Comparison of ENCODE assay signal across 11 cellular contexts in the genomic region with DNA sequence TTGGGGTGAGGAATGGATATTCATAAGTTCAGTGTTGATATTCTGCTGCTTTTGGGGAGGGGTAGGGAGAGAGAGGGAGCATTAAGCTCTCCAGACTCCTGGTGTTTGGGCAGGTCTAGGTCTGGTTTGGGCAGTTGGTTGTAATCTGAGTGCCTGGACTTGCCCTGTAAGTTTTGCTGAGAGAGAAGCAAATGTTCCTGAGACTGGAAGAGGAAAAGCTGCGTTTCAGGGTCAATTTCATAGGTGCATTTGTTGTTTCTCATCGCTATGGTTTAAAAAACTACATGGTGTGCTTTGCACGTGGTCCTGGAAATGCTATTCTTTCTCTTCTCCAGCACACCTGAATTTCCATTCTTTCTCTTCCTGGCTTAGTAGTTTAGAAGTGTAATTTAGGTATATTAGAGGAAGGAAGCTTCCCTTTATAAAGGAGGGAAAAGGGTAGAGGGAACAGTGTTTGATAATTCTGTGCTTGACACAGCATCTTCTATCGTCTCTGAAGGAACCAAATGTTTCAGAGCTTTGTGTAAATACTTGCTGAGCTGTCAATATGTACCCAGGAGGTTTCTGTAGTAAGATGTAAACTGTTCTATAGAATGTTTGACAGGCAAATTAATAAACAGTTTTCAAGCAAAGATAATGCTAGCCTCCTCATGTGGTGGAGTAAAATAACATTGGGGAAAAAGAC. TPM values are rescaled to one million over a fixed set of nuclear protein-coding genes. Genes with fewer than 3 reads are reported as not detected.
DNase-seq lines count a peak whose midpoint lies in the region; ATAC-seq and TF ChIP-seq lines count a peak whose summit lies in the region.
"Had no signal": no experiment of that assay in that cellular context is flagged by ENCODE, and none has a peak within 500 bp of the region (broad histone marks: within the 10 kb centered on the region; RNA-seq: fewer than 3 reads in every experiment).

No MANE protein-coding gene starts in this region.

- peak overlapping the region; percentile 96 for H3K9ac ChIP-seq in Loucy (ENCODE audit: low read depth, low read length, poor library complexity, severe bottlenecking)
- H3K9ac ChIP-seq in mesenchymal stem cell (ENCODE audit: low read length) = no peak overlapping the region

- H3K23ac ChIP-seq in mesenchymal stem cell (ENCODE audit: low read length in 2 of 2) = no peak overlapping the region

- no peaks in the 10 kb centered on the region for H3K27me3 Mint-ChIP-seq in CD4-positive, alpha-beta T cell
- H3K27me3 Mint-ChIP-seq: naive B cell had no signal

- no peak overlapping the region for H3K18ac ChIP-seq in mesenchymal stem cell (ENCODE audit: low read depth in 1 of 2, low read length in 2 of 2)

- H2BK5ac ChIP-seq in mesenchymal stem cell (ENCODE audit: low read depth, low read length, poor library complexity, severe bottlenecking) = no peak overlapping the region

- no peak overlapping the region for H2AK5ac ChIP-seq in mesenchymal stem cell (ENCODE audit: low read length, severe bottlenecking)

- ATAC-seq in CD4-positive, alpha-beta T cell (ENCODE audit: poor library complexity) = no peak
- no peak for ATAC-seq in psoas muscle
- no peak for ATAC-seq in omental fat pad (ENCODE audit: low FRiP score)

- no peaks in the 10 kb centered on the region for H3F3A ChIP-seq in Loucy (ENCODE audit: low read depth)

- peaks cover 83% of the 10 kb centered on the region for H3K4me1 ChIP-seq in Loucy (ENCODE audit: insufficient read depth, low read length, poor library complexity, severe bottlenecking)
- H3K4me1 ChIP-seq in psoas muscle = peaks cover 80% of the 10 kb centered on the region
- H3K4me1 ChIP-seq in mesenchymal stem cell (ENCODE audit: control insufficient read depth, insufficient read depth, low read depth, low read length) = peaks cover 13% of the 10 kb centered on the region

- no peak overlapping the region for H3K4ac ChIP-seq in mesenchymal stem cell (ENCODE audit: low read depth in 1 of 2, low read length in 2 of 2)

- H3K14ac ChIP-seq in mesenchymal stem cell (ENCODE audit: low read length in 2 of 2) = no peak overlapping the region

- peaks cover 13% of the 10 kb centered on the region; the same call in 1 of the 2 replicates for H3K36me3 ChIP-seq in Loucy (ENCODE audit: insufficient read depth, low read length)
- H3K36me3 ChIP-seq in psoas muscle (ENCODE audit: insufficient read depth in 1 of 2, low read depth in 1 of 2) = no peaks in the 10 kb centered on the region
- no peaks in the 10 kb centered on the region for H3K36me3 ChIP-seq in mesenchymal stem cell (ENCODE audit: control insufficient read depth in 1 of 2, insufficient read depth in 2 of 2, low read depth in 1 of 2, low read length in 2 of 2)

- H4K91ac ChIP-seq in mesenchymal stem cell (ENCODE audit: low read length) = no peak overlapping the region

- no peaks in the 10 kb centered on the region for H3K27me3 ChIP-seq in CD4-positive, alpha-beta T cell (ENCODE audit: control insufficient read depth, insufficient read depth, low read length)
- H3K27me3 ChIP-seq in Loucy (ENCODE audit: insufficient read depth, low read length, poor library complexity, severe bottlenecking) (peaks cover 3% of the 10 kb centered on the region), psoas muscle (ENCODE audit: insufficient read depth in 3 of 3, low read length in 2 of 3) (no peaks in the 10 kb centered on the region), mesenchymal stem cell (ENCODE audit: control insufficient read depth in 1 of 2, insufficient read depth in 1 of 2, low read length in 2 of 2) (no peaks in the 10 kb centered on the region)

- no peaks in the 10 kb centered on the region for H3K9me3 Mint-ChIP-seq in CD4-positive, alpha-beta T cell
- H3K9me3 Mint-ChIP-seq: activated T-helper 1 cell treated with anti-CD3 and anti-CD28 coated beads, Interleukin-12 subunit alpha, Interleukin-12 subunit beta, Interleukin-2, Interleukin-4 antibody, amounts not matched to agents 30 ng/mL and 10 ng/mL and 1 ng/mL, durations not matched to agents 14 hours and 24 hours and 36 hours; naive B cell had no signal

- peaks cover 100% of the 10 kb centered on the region for H3K79me2 ChIP-seq in Loucy (ENCODE audit: insufficient read depth, low read length)

- H3K9me3 ChIP-seq in CD4-positive, alpha-beta T cell (ENCODE audit: control insufficient read depth, low read length) = no peaks in the 10 kb centered on the region
- no peaks in the 10 kb centered on the region for H3K9me3 ChIP-seq in Loucy (ENCODE audit: insufficient read depth, low read depth, low read length)
- H3K9me3 ChIP-seq in psoas muscle = no peaks in the 10 kb centered on the region
- H3K9me3 ChIP-seq in mesenchymal stem cell (ENCODE audit: control insufficient read depth, low read length) = no peaks in the 10 kb centered on the region

- peaks cover 92% of the 10 kb centered on the region for H4K20me1 ChIP-seq in Loucy (ENCODE audit: insufficient read depth, low read length, poor library complexity, severe bottlenecking)

- H3K79me1 ChIP-seq in mesenchymal stem cell (replicated peaks; ENCODE audit: low read length, poor library complexity, severe bottlenecking) = no peaks in the 10 kb centered on the region

- H2BK15ac ChIP-seq in mesenchymal stem cell (ENCODE audit: low read depth, poor library complexity, severe bottlenecking) = no peak overlapping the region

- POLR2A ChIA-PET in CD4-positive, alpha-beta T cell (lab: Charles Lee) = interaction anchor here (0.7 to 13.4 kb wide), 8 partner anchors 10 to 124 kb away, joined by 3 to 202 read pairs (median 5); no protein-coding TSS in a partner anchor

- H3K9me2 ChIP-seq in Loucy (replicated peaks; ENCODE audit: low read depth, low read length) = no peaks in the 10 kb centered on the region

- no peak for DNase-seq in CD4-positive, alpha-beta T cell
- peak; percentile 74 for DNase-seq in epithelial cell of esophagus (ENCODE audit: low read depth)
- no peak for DNase-seq in psoas muscle
- DNase-seq in HPDE6-E6E7 (ENCODE audit: extremely low spot score) = no peak
- no peak for DNase-seq in mesenchymal stem cell
- DNase-seq in superior temporal gyrus (ENCODE audit: extremely low spot score) = no peak
- no peak for DNase-seq in omental fat pad (ENCODE audit: low spot score)
- DNase-seq: cerebellar nuclear complex, naive B cell had no signal

- H3K4me3 Mint-ChIP-seq in CD4-positive, alpha-beta T cell = no peak overlapping the region
- H3K4me3 Mint-ChIP-seq: activated T-helper 1 cell treated with anti-CD3 and anti-CD28 coated beads, Interleukin-12 subunit alpha, Interleukin-12 subunit beta, Interleukin-2, Interleukin-4 antibody, amounts not matched to agents 30 ng/mL and 10 ng/mL and 1 ng/mL, durations not matched to agents 14 hours and 24 hours and 36 hours had no signal

- peaks cover 30% of the 10 kb centered on the region for H3K36me3 Mint-ChIP-seq in CD4-positive, alpha-beta T cell (ENCODE audit: low read depth)
- H3K36me3 Mint-ChIP-seq: naive B cell had no signal

- no peak overlapping the region for H2BK120ac ChIP-seq in mesenchymal stem cell (ENCODE audit: low read depth, low read length)

- intact Hi-C loops in CD4-positive, alpha-beta T cell (cut with DNase I, micrococcal nuclease) = no loop called here
- intact Hi-C loops in psoas muscle (cut with DNase I) = loop anchor here (2.0 to 10.0 kb wide), 2 partner anchors 23 to 63 kb away; no protein-coding TSS in a partner anchor

- peak overlapping the region; percentile 1 for H3K27ac ChIP-seq in CD4-positive, alpha-beta T cell (ENCODE audit: low read depth, low read length)
- H3K27ac ChIP-seq in psoas muscle (peak overlapping the region; percentile 92), mesenchymal stem cell (ENCODE audit: low read length, poor library complexity, severe bottlenecking) (no peak overlapping the region)

- CTCF ChIA-PET in CD4-positive, alpha-beta T cell (lab: Charles Lee) = interaction anchor here (1.0 to 1.7 kb wide), 5 partner anchors 9 to 100 kb away, joined by 4 to 6 read pairs (median 4); no protein-coding TSS in a partner anchor

- peak overlapping the region; percentile 80 for H3K4me3 ChIP-seq in Loucy (ENCODE audit: low read length, poor library complexity, severe bottlenecking)
- H3K4me3 ChIP-seq in epithelial cell of esophagus (ENCODE audit: low read length) = peak overlapping the region; percentile 31
- peak overlapping the region; percentile 89 for H3K4me3 ChIP-seq in psoas muscle
- no peak overlapping the region for H3K4me3 ChIP-seq in mesenchymal stem cell (ENCODE audit: insufficient read depth in 1 of 2, low read depth in 1 of 2, low read length in 2 of 2)

- H2AFZ ChIP-seq in Loucy (ENCODE audit: low read length) = no peak overlapping the region
- H2AFZ ChIP-seq in mesenchymal stem cell (ENCODE audit: low read depth, low read length) = no peak overlapping the region

- no peak overlapping the region for H2BK12ac ChIP-seq in mesenchymal stem cell (ENCODE audit: low read length in 2 of 2)

- no peak overlapping the region for H3K27ac Mint-ChIP-seq in CD4-positive, alpha-beta T cell
- H3K27ac Mint-ChIP-seq: activated T-helper 1 cell treated with anti-CD3 and anti-CD28 coated beads, Interleukin-12 subunit alpha, Interleukin-12 subunit beta, Interleukin-2, Interleukin-4 antibody, amounts not matched to agents 30 ng/mL and 10 ng/mL and 1 ng/mL, durations not matched to agents 14 hours and 24 hours and 36 hours; naive B cell had no signal

- H3K4me2 ChIP-seq in Loucy (ENCODE audit: low read depth, low read length, poor library complexity, severe bottlenecking) (peak overlapping the region; percentile 89), mesenchymal stem cell (ENCODE audit: low read length, poor library complexity, severe bottlenecking) (no peak overlapping the region)

- TF ChIP-seq CTCF in CD4-positive, alpha-beta T cell (IDR thresholded peaks at IDR 0.05) = no peak
- TF ChIP-seq CTCF in Loucy (conservative IDR thresholded peaks at IDR 0.05; ENCODE audit: low read length) (no peak), epithelial cell of esophagus (IDR thresholded peaks at IDR 0.05; ENCODE audit: insufficient read depth, low read depth, low read length, missing control alignments) (no peak), psoas muscle (IDR thresholded peaks at IDR 0.05) (no peak), omental fat pad (IDR thresholded peaks at IDR 0.05) (no peak)

- H3K4me1 Mint-ChIP-seq in CD4-positive, alpha-beta T cell (ENCODE audit: low read depth) = peaks cover 18% of the 10 kb centered on the region

- no peak overlapping the region for H4K8ac ChIP-seq in mesenchymal stem cell (ENCODE audit: low read length)

- WGBS in psoas muscle, 3 donors = 12 to 56% (median 30%) methylated on average over 4 of the region's 4 CpGs
- 46% methylated on average over 1 of the region's 4 CpGs for WGBS in mesenchymal stem cell

RNA-seq across cellular contexts. Expression of a gene that starts 6.3 kb away (rescaled TPM):
- 100 to 1,000 TPM; 102 to 103 TPM for total RNA-seq in CD4-positive, alpha-beta T cell
- total RNA-seq in psoas muscle (10 to 100 TPM; 32.2 to 44.4 (median 39.6) TPM), omental fat pad (10 to 100 TPM; 25.8 to 48.4 (median 40.6) TPM)
- 10 to 100 TPM in 2 of 3 donors, 1 to 10 TPM in 1; 8.8 to 20.8 (median 12.9) TPM for polyA plus RNA-seq in psoas muscle
- polyA plus RNA-seq in mesenchymal stem cell (2013, experiment 1 of 2) = 46.7 TPM
- polyA plus RNA-seq in mesenchymal stem cell (2013, experiment 2 of 2) = 43.3 TPM

Comparison
In these comparisons a context has a peak if more than half of its experiments do, and no peak if none do; other contexts are left out.
1. H3K4me3 ChIP-seq: peak in Loucy (single experiment), epithelial cell of esophagus (single experiment) and psoas muscle (single experiment); none in mesenchymal stem cell (0 of 2).
2. intact Hi-C loops: an anchor here in psoas muscle (2.0 to 10.0 kb wide); none called in CD4-positive, alpha-beta T cell.